ENCODE assay signal across 17 cellular contexts in the genomic region with DNA sequence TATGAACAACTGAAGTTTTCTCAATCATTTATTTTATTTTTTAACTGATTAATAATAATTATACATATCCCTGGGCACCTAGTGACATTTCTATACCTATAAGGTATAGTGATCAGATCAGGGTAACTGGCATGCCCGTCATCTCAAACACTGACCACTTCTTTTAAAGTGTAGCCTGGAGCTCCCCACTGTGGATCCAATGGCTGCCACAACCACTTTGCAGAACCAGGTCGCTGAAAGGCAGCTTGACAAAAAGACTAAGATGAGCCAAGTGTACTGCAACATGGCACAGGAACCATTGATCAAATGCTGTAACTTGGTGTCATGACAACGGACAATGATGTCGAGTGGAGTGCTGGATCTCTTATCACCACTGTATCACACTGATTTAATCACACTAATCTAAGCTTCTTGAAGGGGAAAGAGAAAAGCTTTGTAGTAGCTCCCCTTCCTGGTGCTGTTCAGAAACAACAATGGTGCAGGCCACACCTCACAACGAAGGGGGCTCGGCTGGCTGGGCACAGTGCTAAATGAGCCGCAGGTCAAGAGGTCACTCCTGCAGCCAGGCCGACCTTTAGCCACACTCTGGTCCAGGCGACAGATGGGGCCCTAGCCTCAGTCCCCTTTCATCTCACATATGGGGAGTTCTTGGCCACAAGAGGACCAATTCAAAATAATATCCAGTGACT. TPM values are rescaled to one million over a fixed set of nuclear protein-coding genes. Genes with fewer than 3 reads are reported as not detected.
DNase-seq lines count a peak whose midpoint lies in the region; TF ChIP-seq lines count a peak whose summit lies in the region.
"Had no signal": no experiment of that assay in that cellular context is flagged by ENCODE, and none has a peak within 500 bp of the region (broad histone marks: within the 10 kb centered on the region; RNA-seq: fewer than 3 reads in every experiment).

No MANE protein-coding gene starts in this region.

- H3K4me3 ChIP-seq in choroid plexus epithelial cell (ENCODE audit: low read depth, low read length), result no peak overlapping the region
- H3K4me3 ChIP-seq: skin epidermis had no signal

- no peaks in the 10 kb centered on the region for H3K23me2 ChIP-seq in H9 (ENCODE audit: insufficient read length, low read depth, low read length, poor library complexity, severe bottlenecking)

- no peak overlapping the region for H3K18ac ChIP-seq in H9 (ENCODE audit: insufficient read length, low read depth, low read length)

- no peak overlapping the region for H3K4me2 ChIP-seq in H9 (ENCODE audit: insufficient read depth, insufficient read length, low read length)

- H2BK15ac ChIP-seq in H9 (ENCODE audit: low read depth, low read length), result no peak overlapping the region

- H3K4me1 ChIP-seq in H9 (ENCODE audit: insufficient read depth, low read length), result no peaks in the 10 kb centered on the region; the same call in 1 of the 2 replicates

- H3K9me3 ChIP-seq in H9 (ENCODE audit: control insufficient read depth, low read depth, low read length), result no peaks in the 10 kb centered on the region

- no CpG with 5 or more reads among the region's 9 CpGs for WGBS in H9 (ENCODE audit: extremely low coverage, insufficient read length, low lambda C conversion rate)

- H3K4ac ChIP-seq in H9 (ENCODE audit: low read depth, low read length), result no peak overlapping the region

- no peak overlapping the region for H4K91ac ChIP-seq in H9 (ENCODE audit: insufficient read length, low read depth, low read length)

- H3K23ac ChIP-seq in H9 (ENCODE audit: insufficient read length, low read depth, low read length), result no peak overlapping the region

- no peak overlapping the region for H2AK5ac ChIP-seq in H9 (ENCODE audit: insufficient read length, low read length)

- H3K9me3 Mint-ChIP-seq in H9 (no peaks in the 10 kb centered on the region), neural crest cell (no peaks in the 10 kb centered on the region)
- H3K9me3 Mint-ChIP-seq: activated CD4-positive, alpha-beta T cell treated with anti-CD3 and anti-CD28 coated beads, Interleukin-2, amount 10 ng/mL, durations not matched to agents 24 days and 14 days; activated T-cell treated with anti-CD3 and anti-CD28 coated beads, Interleukin-2, amount 50 U/mL, for 24 hours; CD4-positive, alpha-beta memory T cell; nephron; T-helper 2 cell treated with Interferon-gamma antibody and Interleukin-4, amounts not matched to agents 5 μg/mL and 100 μg/mL, for 36 hours had no signal

- H3K4me3 Mint-ChIP-seq in H9 (no peak overlapping the region), neural crest cell (peak overlapping the region; percentile 48)
- H3K4me3 Mint-ChIP-seq: activated CD4-positive, alpha-beta T cell treated with anti-CD3 and anti-CD28 coated beads, Interleukin-2, amount 10 ng/mL, durations not matched to agents 24 days and 14 days; activated T-cell treated with anti-CD3 and anti-CD28 coated beads, Interleukin-2, amount 50 U/mL, for 24 hours; CD4-positive, alpha-beta memory T cell; nephron; T-helper 2 cell treated with Interferon-gamma antibody and Interleukin-4, amounts not matched to agents 5 μg/mL and 100 μg/mL, for 36 hours had no signal

- DNase-seq in DMS 273 (lab: John Stamatoyannopoulos, UW; ENCODE audit: unreplicated experiment) (peak; percentile 19), DMS 273 treated with DMSO at 0.1 percent for 48 hours (lab: John Stamatoyannopoulos, UW) (no peak), H9 (peak; percentile 27), choroid plexus epithelial cell (ENCODE audit: low read depth) (peak; percentile 38), neural crest cell (ENCODE audit: low read depth, low spot score) (peak; percentile 46), kidney glomerular epithelial cell (lab: John Stamatoyannopoulos, UW) (no peak), T-helper 9 cell (no peak)
- no peak for DNase-seq in activated CD8-positive, alpha-beta memory T cell treated with anti-CD3 and anti-CD28 coated beads for 24 hours
- DNase-seq: activated CD4-positive, alpha-beta T cell treated with anti-CD3 and anti-CD28 coated beads, Interleukin-2, amount 10 ng/mL, durations not matched to agents 24 days and 14 days; activated T-cell treated with anti-CD3 and anti-CD28 coated beads, Interleukin-2, amount 50 U/mL, for 24 hours; CD4-positive, alpha-beta memory T cell; NCI-H510A treated with DMSO at 0.1 percent for 48 hours; stimulated activated naive CD8-positive, alpha-beta T cell treated with anti-CD3 and anti-CD28 coated beads, Interleukin-15, Interleukin-2, amounts not matched to agents 100 U/mL and 50 U/mL, for 24 hours had no signal

- H3K79me2 ChIP-seq in H9 (ENCODE audit: insufficient read depth, low read length), result no peaks in the 10 kb centered on the region

- H2BK5ac ChIP-seq in H9 (ENCODE audit: insufficient read length, low read length), result no peak overlapping the region

- no peak overlapping the region for H3K27ac ChIP-seq in H9 (ENCODE audit: insufficient read length, low read depth, low read length)
- H3K27ac ChIP-seq: 22Rv1 had no signal

- H2BK120ac ChIP-seq in H9 (ENCODE audit: low read depth, low read length, poor library complexity, severe bottlenecking), result no peak overlapping the region

- H4K5ac ChIP-seq in H9 (ENCODE audit: insufficient read length, low read depth, low read length), result no peak overlapping the region

- no peak overlapping the region for H3K9ac ChIP-seq in H9 (ENCODE audit: extremely low read depth, insufficient read length, low read length)

- no peaks in the 10 kb centered on the region for H3K36me3 Mint-ChIP-seq in H9 (ENCODE audit: insufficient read depth in 1 of 3, low read depth in 3 of 3)
- no peaks in the 10 kb centered on the region for H3K36me3 Mint-ChIP-seq in neural crest cell (ENCODE audit: low read depth)
- H3K36me3 Mint-ChIP-seq: CD4-positive, alpha-beta memory T cell had no signal

- H3T11ph ChIP-seq in H9 (ENCODE audit: low read length), result no peak overlapping the region

- no peaks in the 10 kb centered on the region for H3K27me3 ChIP-seq in H9 (ENCODE audit: insufficient read depth, low read length)

- H2AFZ ChIP-seq in H9 (ENCODE audit: low read length), result no peak overlapping the region

- H4K20me1 ChIP-seq in H9 (ENCODE audit: control insufficient read depth, insufficient read depth, insufficient read length), result no peaks in the 10 kb centered on the region

- peaks cover 13 to 17% of the 10 kb centered on the region in 2 experiments for H3K4me1 Mint-ChIP-seq in H9
- peaks cover 64% of the 10 kb centered on the region for H3K4me1 Mint-ChIP-seq in neural crest cell
- H3K4me1 Mint-ChIP-seq: activated CD4-positive, alpha-beta T cell treated with anti-CD3 and anti-CD28 coated beads, Interleukin-2, amount 10 ng/mL, durations not matched to agents 24 days and 14 days had no signal

- no peak overlapping the region for H2BK12ac ChIP-seq in H9 (ENCODE audit: insufficient read length, low read depth, low read length)

- no peak overlapping the region for H3K14ac ChIP-seq in H9 (ENCODE audit: insufficient read depth, low read length)

- H3K27me3 Mint-ChIP-seq in H9 (ENCODE audit: low read depth) (peaks cover 1% of the 10 kb centered on the region; the same call in 1 of the 2 replicates), neural crest cell (ENCODE audit: low read depth) (no peaks in the 10 kb centered on the region)

- TF ChIP-seq CTCF in H9 (conservative IDR thresholded peaks at IDR 0.05) (peak; percentile 36; the same call in 1 of the 3 replicates), choroid plexus epithelial cell (conservative IDR thresholded peaks at IDR 0.05; ENCODE audit: low read depth, low read length) (peak; percentile 43), neural crest cell (conservative IDR thresholded peaks at IDR 0.05) (peak; percentile 23)

- H3K27ac Mint-ChIP-seq in H9 (no peak overlapping the region), neural crest cell (ENCODE audit: unreplicated experiment) (peak overlapping the region; percentile 67)
- H3K27ac Mint-ChIP-seq: activated CD4-positive, alpha-beta T cell treated with anti-CD3 and anti-CD28 coated beads, Interleukin-2, amount 10 ng/mL, durations not matched to agents 24 days and 14 days; activated T-cell treated with anti-CD3 and anti-CD28 coated beads, Interleukin-2, amount 50 U/mL, for 24 hours; CD4-positive, alpha-beta memory T cell; T-helper 2 cell treated with Interferon-gamma antibody and Interleukin-4, amounts not matched to agents 5 μg/mL and 100 μg/mL, for 36 hours had no signal

- H3K56ac ChIP-seq in H9 (ENCODE audit: insufficient read length, low read depth, low read length), result no peak overlapping the region

- H3K79me1 ChIP-seq in H9 (ENCODE audit: insufficient read depth, low read depth, low read length, poor library complexity, severe bottlenecking), result no peaks in the 10 kb centered on the region

- no peak overlapping the region for H4K8ac ChIP-seq in H9 (replicated peaks; ENCODE audit: insufficient read length, low read depth, low read length)

- no peak overlapping the region for H2BK20ac ChIP-seq in H9 (ENCODE audit: low read depth, low read length, poor library complexity, severe bottlenecking)

RNA-seq across cellular contexts. Expression of a gene that starts 2.3 kb away (rescaled TPM):
- total RNA-seq in H9 (2021) (2.5 and 2.7 TPM in 2 replicates), neural crest cell (74.8 and 76.1 TPM in 2 replicates)
- total RNA-seq: activated CD4-positive, alpha-beta T cell treated with anti-CD3 and anti-CD28 coated beads, Interleukin-2, amount 10 ng/mL, durations not matched to agents 24 days and 14 days; CD4-positive, alpha-beta memory T cell had no signal

Comparison
In these comparisons a context has a peak if more than half of its experiments do, and no peak if none do; other contexts are left out.
1. DNase-seq: peak in DMS 273 (single experiment), H9 (single experiment), choroid plexus epithelial cell (single experiment) and neural crest cell (single experiment); none in DMS 273 treated with DMSO at 0.1 percent for 48 hours (single experiment), kidney glomerular epithelial cell (single experiment), T-helper 9 cell (single experiment) and activated CD8-positive, alpha-beta memory T cell treated with anti-CD3 and anti-CD28 coated beads for 24 hours (single experiment).
2. RNA of a gene that starts 2.3 kb away (total RNA-seq): 74.8 to 76.1 TPM in neural crest cell; 2.5 to 2.7 TPM in H9; every median in the first group is over 10 times any median in the second.
3. Peak in every context shown above with its lines, with median percentiles within 50 percentile points of each other: CTCF ChIP-seq.